ENCODE assay signal across 9 cellular contexts in genomic region chr1:202105571-202106339, GRCh38. TPM values are rescaled to one million over a fixed set of nuclear protein-coding genes. Genes with fewer than 3 reads are reported as not detected.
DNase-seq lines count a peak whose midpoint lies in the region; ATAC-seq and TF ChIP-seq lines count a peak whose summit lies in the region.
"Had no signal": no experiment of that assay in that cellular context is flagged by ENCODE, and none has a peak within 500 bp of the region (broad histone marks: within the 10 kb centered on the region; RNA-seq: fewer than 3 reads in every experiment).

No MANE protein-coding gene starts in this region.

- no peaks in the 10 kb centered on the region for H3K27me3 ChIP-seq in brain microvascular endothelial cell (replicated peaks)

- H3K9me3 Mint-ChIP-seq in mesothelial cell of epicardium = no peaks in the 10 kb centered on the region
- H3K9me3 Mint-ChIP-seq in endothelial cell (ENCODE audit: unreplicated experiment) = no peaks in the 10 kb centered on the region

- no peaks in the 10 kb centered on the region for H3K36me3 Mint-ChIP-seq in mesothelial cell of epicardium
- H3K36me3 Mint-ChIP-seq in endothelial cell (ENCODE audit: low read depth, unreplicated experiment) = no peaks in the 10 kb centered on the region

- TF ChIP-seq CTCF in brain microvascular endothelial cell (IDR thresholded peaks at IDR 0.05; ENCODE audit: low read depth, low read length, missing control alignments) (no peak), mesothelial cell of epicardium (IDR thresholded peaks at IDR 0.05; ENCODE audit: unreplicated experiment) (no peak), endothelial cell (IDR thresholded peaks at IDR 0.05; ENCODE audit: unreplicated experiment) (no peak)

- no peak for ATAC-seq in HG02642 (IDR thresholded peaks at IDR 0.05; ENCODE audit: poor library complexity, unreplicated experiment)
- no peak for ATAC-seq in HG02759 (IDR thresholded peaks at IDR 0.05; ENCODE audit: unreplicated experiment)

- DNase-seq in EL (peak; percentile 72), NCI-H2107 treated with DMSO at 0.1 percent for 48 hours (lab: John Stamatoyannopoulos, UW; ENCODE audit: unreplicated experiment) (peak; percentile 95), brain microvascular endothelial cell (peak; percentile 64), mesothelial cell of epicardium (ENCODE audit: low spot score in 2 of 2, unreplicated experiment in 2 of 2) (peak in 1 of 2 experiments; percentile 76), foreskin melanocyte (no peak), endothelial cell (ENCODE audit: low spot score) (no peak)

- in situ Hi-C loops in brain microvascular endothelial cell (cut with HindIII; ENCODE audit: low pct_ligation_motif_present, low sequenced_read_pairs) = no loop called here

- H3K4me3 ChIP-seq in brain microvascular endothelial cell (ENCODE audit: low read depth, low read length) = no peak overlapping the region

- H3K27me3 Mint-ChIP-seq in mesothelial cell of epicardium (ENCODE audit: low read depth) (no peaks in the 10 kb centered on the region), endothelial cell (ENCODE audit: unreplicated experiment) (no peaks in the 10 kb centered on the region)

- H3K4me3 Mint-ChIP-seq in mesothelial cell of epicardium (peak overlapping the region; percentile 4), endothelial cell (ENCODE audit: unreplicated experiment) (no peak overlapping the region)

- no peaks in the 10 kb centered on the region for H3K36me3 ChIP-seq in brain microvascular endothelial cell (replicated peaks)

- H3K27ac Mint-ChIP-seq in mesothelial cell of epicardium = peak overlapping the region; percentile 98
- H3K27ac Mint-ChIP-seq in endothelial cell (ENCODE audit: unreplicated experiment) = no peak overlapping the region

- peak overlapping the region; percentile 51 for H3K27ac ChIP-seq in brain microvascular endothelial cell

- H3K4me1 Mint-ChIP-seq in mesothelial cell of epicardium = peaks cover 46% of the 10 kb centered on the region
- no peaks in the 10 kb centered on the region for H3K4me1 Mint-ChIP-seq in endothelial cell (ENCODE audit: unreplicated experiment)

RNA-seq across cellular contexts. Expression of gene GPR37L1, which starts 17.0 kb away (rescaled TPM):
- total RNA-seq in mesothelial cell of epicardium (0.07 to 0.11 TPM (median 0.09 TPM) in 3 replicates), endothelial cell (ENCODE audit: unreplicated experiment) (not detected)
- total RNA-seq: RPMI7951 had no signal

RNA-seq across cellular contexts. Expression of gene ARL8A, which starts 38.8 kb away (rescaled TPM):
- total RNA-seq in mesothelial cell of epicardium (73.9 to 79.6 TPM (median 74.4 TPM) in 3 replicates), endothelial cell (ENCODE audit: unreplicated experiment) (38.8 TPM)

RNA-seq across cellular contexts. Expression of gene PTPN7, which starts 54.6 kb away (rescaled TPM):
- 0.31 to 0.49 TPM (median 0.32 TPM) in 3 replicates for total RNA-seq in mesothelial cell of epicardium
- 1.3 TPM for total RNA-seq in endothelial cell (ENCODE audit: unreplicated experiment)
- total RNA-seq: RPMI7951 had no signal

Comparison
In these comparisons a context has a peak if more than half of its experiments do, and no peak if none do; other contexts are left out.
1. DNase-seq: peak in EL (single experiment), NCI-H2107 treated with DMSO at 0.1 percent for 48 hours (single experiment) and brain microvascular endothelial cell (single experiment); none in foreskin melanocyte (single experiment) and endothelial cell (single experiment).